8 cellular contexts compared by ENCODE assay signal in the genomic region with DNA sequence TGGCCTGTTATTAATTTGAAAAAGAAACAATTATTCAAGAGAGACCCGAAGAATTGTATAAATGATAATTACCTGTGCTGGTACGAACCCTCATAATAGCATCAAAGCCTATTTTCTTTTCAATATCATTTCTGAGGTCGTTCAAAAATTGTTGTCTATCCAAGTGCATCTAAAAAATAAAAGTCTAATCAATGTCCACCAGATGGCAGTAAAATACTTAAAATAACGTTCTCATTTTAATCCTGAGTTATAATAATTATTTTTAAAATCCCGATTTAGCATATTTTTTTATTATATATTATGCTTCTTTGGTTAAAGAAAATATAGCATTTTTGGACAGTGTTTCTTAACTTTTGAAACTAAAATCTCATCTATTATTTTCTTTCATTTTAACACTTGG. TPM values are rescaled to one million over a fixed set of nuclear protein-coding genes. Genes with fewer than 3 reads are reported as not detected.
A peak's percentile ranks its signal among the peaks of the same experiment; 100 is the strongest.
DNase-seq lines count a peak whose midpoint lies in the region; ATAC-seq and TF ChIP-seq lines count a peak whose summit lies in the region.

No MANE protein-coding gene starts in this region.

- H3K9ac ChIP-seq in muscle layer of colon (ENCODE audit: low read length) = peak overlapping the region; percentile 23

- peak; percentile 41 for TF ChIP-seq CTCF in C4-2B (conservative IDR thresholded peaks at IDR 0.05)
- peak; percentile 34 for TF ChIP-seq CTCF in LNCAP (IDR thresholded peaks at IDR 0.05)
- TF ChIP-seq CTCF in breast epithelium (IDR thresholded peaks at IDR 0.05) = peak; percentile 35 to 64 (median 46)

- no peaks in the 10 kb centered on the region for H3K9me3 ChIP-seq in breast epithelium
- H3K9me3 ChIP-seq in muscle layer of colon (ENCODE audit: low read length) = no peaks in the 10 kb centered on the region

- H3K4me1 ChIP-seq in breast epithelium (no peaks in the 10 kb centered on the region), muscle layer of colon (ENCODE audit: insufficient read depth, low read length) (peaks cover 64% of the 10 kb centered on the region)

- no peak for TF ChIP-seq POLR2A in breast epithelium (IDR thresholded peaks at IDR 0.05)

- ATAC-seq in HG02610 (IDR thresholded peaks at IDR 0.05; ENCODE audit: unreplicated experiment) (no peak), GM18861 (IDR thresholded peaks at IDR 0.05; ENCODE audit: unreplicated experiment) (no peak)

- H3K27ac ChIP-seq in C4-2B = no peak overlapping the region
- peak overlapping the region in 1 of 2 donors; percentile 59 for H3K27ac ChIP-seq in breast epithelium
- H3K27ac ChIP-seq in muscle layer of colon (ENCODE audit: low read depth, low read length) = peak overlapping the region; percentile 78

- DNase-seq in breast epithelium (ENCODE audit: low spot score in 2 of 2) (no peak), T1000 (lab: John Stamatoyannopoulos, UW) (no peak), T-helper 1 cell (no peak)

- H3K27me3 ChIP-seq in breast epithelium (no peaks in the 10 kb centered on the region), muscle layer of colon (ENCODE audit: control insufficient read depth in 1 of 2, insufficient read depth in 2 of 2, low read length in 2 of 2) (no peaks in the 10 kb centered on the region)

- H3K36me3 ChIP-seq in breast epithelium (peaks cover 2% of the 10 kb centered on the region), muscle layer of colon (ENCODE audit: insufficient read depth, low read length) (peaks cover 27% of the 10 kb centered on the region)

- H3K4me3 ChIP-seq in breast epithelium (no peak overlapping the region), muscle layer of colon (ENCODE audit: low read depth in 1 of 2, low read length in 2 of 2) (peak overlapping the region in 1 of 2 donors; percentile 49)

- intact Hi-C loops in breast epithelium (cut with DNase I; ENCODE audit: low total_unique reads) = no loop called here

RNA-seq across cellular contexts. Expression of a gene that starts 55.7 kb away (rescaled TPM):
- total RNA-seq in breast epithelium = 10 to 100 TPM; 39.4 to 72.4 (median 42.0) TPM
